8 cellular contexts compared by ENCODE assay signal in the genomic region with DNA sequence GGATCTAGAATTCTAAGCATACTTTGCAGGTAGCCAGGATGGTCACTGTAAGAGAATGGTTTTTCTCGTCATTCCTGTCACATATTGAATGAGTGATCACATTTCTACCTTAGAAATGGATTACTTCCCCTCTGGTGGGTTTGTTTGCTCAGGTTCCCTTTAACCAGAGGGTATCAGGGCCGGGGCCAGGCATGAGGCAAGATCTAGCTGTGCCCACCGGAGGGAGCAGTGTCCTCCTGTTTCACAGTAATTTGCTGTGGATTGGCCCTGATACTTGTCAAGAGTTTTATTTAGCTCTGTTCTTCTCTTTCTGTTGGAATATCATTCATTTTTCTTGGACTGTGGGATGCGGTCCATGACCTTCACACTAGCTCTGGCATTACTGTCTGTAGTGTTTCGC. TPM values are rescaled to one million over a fixed set of nuclear protein-coding genes. Genes with fewer than 3 reads are reported as not detected.
DNase-seq lines count a peak whose midpoint lies in the region; ATAC-seq, FAIRE-seq and TF ChIP-seq lines count a peak whose summit lies in the region.

No MANE protein-coding gene starts in this region.

- no peak overlapping the region for H3K9ac ChIP-seq in MM.1S (ENCODE audit: low read length)
- no peak overlapping the region for H3K9ac ChIP-seq in mammary epithelial cell (ENCODE audit: insufficient read depth, low read length)

- dilution Hi-C loops in mammary epithelial cell (cut with HindIII; ENCODE audit: low sequenced_read_pairs), result no loop called here

- H3F3A ChIP-seq in MM.1S (ENCODE audit: insufficient read depth, low read length), result no peaks in the 10 kb centered on the region

- no peak overlapping the region for H3K4me2 ChIP-seq in MM.1S (ENCODE audit: low read depth, low read length)
- H3K4me2 ChIP-seq in mammary epithelial cell (ENCODE audit: insufficient read depth, low read depth, low read length), result no peak overlapping the region

- no peak overlapping the region for H2AFZ ChIP-seq in MM.1S (ENCODE audit: low read length)
- H2AFZ ChIP-seq in mammary epithelial cell (ENCODE audit: low read depth, low read length), result no peak overlapping the region

- no peak overlapping the region for H3K27ac ChIP-seq in MM.1S (ENCODE audit: low read length)
- H3K27ac ChIP-seq in mammary epithelial cell (ENCODE audit: insufficient read depth, low read depth, low read length), result no peak overlapping the region
- no peak overlapping the region for H3K27ac ChIP-seq in pancreas

- H3K9me3 ChIP-seq in MM.1S (replicated peaks; ENCODE audit: insufficient read depth, low read length) (no peaks in the 10 kb centered on the region), mammary epithelial cell (replicated peaks; ENCODE audit: insufficient read depth, low read length) (no peaks in the 10 kb centered on the region), pancreas (no peaks in the 10 kb centered on the region)

- TF ChIP-seq CTCF in MM.1S (IDR thresholded peaks at IDR 0.05; ENCODE audit: low read length) (peak; percentile 38), mammary epithelial cell (conservative IDR thresholded peaks at IDR 0.05 in 1 of 2, IDR thresholded peaks at IDR 0.05 in 1 of 2; ENCODE audit: extremely low read depth in 1 of 2, insufficient read depth in 1 of 2, low read depth in 1 of 2, low read length in 2 of 2) (peak; percentile 12 to 44), pancreas (IDR thresholded peaks at IDR 0.05) (no peak)

- CTCF ChIA-PET in mammary epithelial cell (lab: Charles Lee; ENCODE audit: low non-redundant PET), result no interaction called here

- no peak overlapping the region for H3K4me3 ChIP-seq in MM.1S (ENCODE audit: low read length)
- H3K4me3 ChIP-seq in mammary epithelial cell (replicated peaks in 1 of 3; ENCODE audit: insufficient read depth in 1 of 3, low read depth in 2 of 3, low read length in 3 of 3), result no peak overlapping the region
- H3K4me3 ChIP-seq in pancreas, result no peak overlapping the region

- BruUV-seq in mammary epithelial cell (replicated peaks; lab: Mats Ljungman, UMichigan), result no TSS peak

- in situ Hi-C loops in mammary epithelial cell (cut with MboI; ENCODE audit: low sequenced_read_pairs in 2 of 2), result no loop called here

- H3K79me2 ChIP-seq in MM.1S (ENCODE audit: low read length) (no peaks in the 10 kb centered on the region), mammary epithelial cell (ENCODE audit: insufficient read depth, low read length) (no peaks in the 10 kb centered on the region)

- FAIRE-seq in pancreas (lab: Jason Lieb, UNC), result no peak

- peak; percentile 8 to 32 for DNase-seq in SHP77 (lab: John Stamatoyannopoulos, UW)
- no peak for DNase-seq in SHP77 treated with DMSO at 0.1 percent for 48 hours (lab: John Stamatoyannopoulos, UW)
- DNase-seq in MM.1S, result no peak
- DNase-seq in mammary epithelial cell, result peak; percentile 5
- DNase-seq in pancreas, result peak in 1 of 6 donors; percentile 14

- no peaks in the 10 kb centered on the region for H3K9me2 ChIP-seq in MM.1S (replicated peaks; ENCODE audit: insufficient read depth, low read length)

- H3K36me3 ChIP-seq in MM.1S (replicated peaks; ENCODE audit: insufficient read depth, low read length) (no peaks in the 10 kb centered on the region), mammary epithelial cell (ENCODE audit: insufficient read depth, low read length) (no peaks in the 10 kb centered on the region), pancreas (no peaks in the 10 kb centered on the region)

- H3K4me1 ChIP-seq in MM.1S (ENCODE audit: low read length) (no peaks in the 10 kb centered on the region), mammary epithelial cell (ENCODE audit: insufficient read depth, low read length) (peaks cover 16% of the 10 kb centered on the region), pancreas (no peaks in the 10 kb centered on the region)

- no peaks in the 10 kb centered on the region for H3K27me3 ChIP-seq in MM.1S (replicated peaks; ENCODE audit: insufficient read depth, low read length)
- peaks cover 25% of the 10 kb centered on the region for H3K27me3 ChIP-seq in mammary epithelial cell (ENCODE audit: insufficient read depth, low read length)
- no peaks in the 10 kb centered on the region for H3K27me3 ChIP-seq in pancreas

- intact Hi-C loops in mammary epithelial cell (cut with micrococcal nuclease) (no loop called here), pancreas (cut with DNase I) (no loop called here)

- ATAC-seq in pancreas (peak in 3 of 4 donors; percentile 41 to 64 (median 46)), GM21786 (IDR thresholded peaks at IDR 0.05; ENCODE audit: unreplicated experiment) (no peak), HG03469 (IDR thresholded peaks at IDR 0.05; ENCODE audit: unreplicated experiment) (no peak), HG03139 (IDR thresholded peaks at IDR 0.05; ENCODE audit: unreplicated experiment) (no peak)

- no peaks in the 10 kb centered on the region for H4K20me1 ChIP-seq in MM.1S (ENCODE audit: insufficient read depth, low read length)
- no peaks in the 10 kb centered on the region for H4K20me1 ChIP-seq in mammary epithelial cell (ENCODE audit: insufficient read depth, low read length)

- WGBS in mammary epithelial cell (ENCODE audit: low coverage, missing lambda C conversion rate), result 93% methylated on average over 5 of the region's 5 CpGs
- 75 to 87% methylated on average over 5 of the region's 5 CpGs for WGBS in pancreas, 2 donors

RNA-seq across cellular contexts. Expression of gene ZBED3, which starts 42.3 kb away (rescaled TPM):
- 1 to 10 TPM; 2.8 to 3.2 TPM for total RNA-seq in mammary epithelial cell
- polyA plus RNA-seq in mammary epithelial cell, result 0.70 TPM
- not detected for polyA minus RNA-seq in mammary epithelial cell
- 10 to 100 TPM in 4 of 6 donors, 1 to 10 TPM in 2; 7.3 to 20.8 (median 11.0) TPM for total RNA-seq in pancreas
- 1 to 10 TPM; 4.2 to 6.7 TPM for polyA plus RNA-seq in pancreas

Comparison
In these comparisons a context has a peak if more than half of its experiments do, and no peak if none do; other contexts are left out.
1. DNase-seq: peak in SHP77 (2 of 2) and mammary epithelial cell (single experiment); none in SHP77 treated with DMSO at 0.1 percent for 48 hours (single experiment) and MM.1S (single experiment).
2. CTCF ChIP-seq: peak in MM.1S (single experiment) and mammary epithelial cell (2 of 2); none in pancreas (0 of 4).
3. ATAC-seq: peak in pancreas (3 of 4); none in GM21786 (single experiment), HG03469 (single experiment) and HG03139 (single experiment).